In genomic region chr20:46277602-46278001, GRCh38 we compare ENCODE assay signal across 1 cellular context.
TF ChIP-seq lines count a peak whose summit lies in the region.

No MANE protein-coding gene starts in this region.

TF ChIP-seq in HepG2, 621 proteins besides CTCF, POLR2A, EP300 and RAD21 (continued from another document):
- TF ChIP-seq ZGPAT (CRISPR knock-in tag; IDR thresholded peaks at IDR 0.05) = no peak
- TF ChIP-seq ZBTB25 (CRISPR knock-in tag; IDR thresholded peaks at IDR 0.05) = no peak
- no peak for TF ChIP-seq RCOR2 (CRISPR knock-in tag; IDR thresholded peaks at IDR 0.05)
- no peak for TF ChIP-seq ISX (CRISPR knock-in tag; conservative IDR thresholded peaks at IDR 0.05)
- no peak for TF ChIP-seq FOXP4 (CRISPR knock-in tag; IDR thresholded peaks at IDR 0.05)
- no peak for TF ChIP-seq MTF1 (CRISPR knock-in tag; IDR thresholded peaks at IDR 0.05)
- TF ChIP-seq ELK4 (CRISPR knock-in tag; IDR thresholded peaks at IDR 0.05; ENCODE audit: borderline replicate concordance) = no peak
- TF ChIP-seq MTERF4 (CRISPR knock-in tag; IDR thresholded peaks at IDR 0.05) = no peak
- TF ChIP-seq ARID3A (IDR thresholded peaks at IDR 0.05; ENCODE audit: low read depth, low read length) = no peak
- TF ChIP-seq GTF2F1 (IDR thresholded peaks at IDR 0.05; ENCODE audit: low read length) = no peak
- no peak for TF ChIP-seq BCL6 (CRISPR knock-in tag; IDR thresholded peaks at IDR 0.05)
- TF ChIP-seq ZNF362 (CRISPR knock-in tag; IDR thresholded peaks at IDR 0.05; ENCODE audit: borderline replicate concordance) = no peak
- no peak for TF ChIP-seq ZNF496 (CRISPR knock-in tag; IDR thresholded peaks at IDR 0.05; ENCODE audit: insufficient replicate concordance)
